2 cellular contexts compared by ENCODE assay signal in the genomic region with DNA sequence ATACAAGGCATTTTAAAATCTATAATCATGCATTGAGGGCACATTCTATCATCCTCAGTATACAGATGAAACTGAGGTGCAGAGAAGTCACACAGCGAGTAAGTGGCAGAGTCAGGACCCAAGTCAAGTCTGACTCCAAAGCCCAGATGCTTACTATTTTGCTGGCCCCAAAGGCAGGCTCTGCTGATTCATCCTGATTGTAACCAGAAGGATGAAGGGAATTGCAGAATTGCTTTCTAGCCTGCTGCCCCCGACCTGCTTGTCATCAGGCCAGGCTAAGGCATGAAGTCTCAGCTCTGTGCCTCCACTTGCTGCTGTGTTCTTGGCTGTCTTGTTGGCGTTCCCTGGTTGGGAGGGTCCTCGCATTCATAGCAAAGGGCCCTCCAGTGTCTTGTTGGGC.
TF ChIP-seq lines count a peak whose summit lies in the region.

No MANE protein-coding gene starts in this region.

TF ChIP-seq in IMR-90, 13 proteins besides CTCF, POLR2A, EP300 and RAD21 (continued from another document):
- no peak for TF ChIP-seq USF2 (IDR thresholded peaks at IDR 0.05; ENCODE audit: low read depth, low read length)
- TF ChIP-seq NFE2L2 (IDR thresholded peaks at IDR 0.05; ENCODE audit: low read depth, low read length): peak; percentile 27; the same call in 1 of the 2 replicates
- no peak for TF ChIP-seq SMC3 (IDR thresholded peaks at IDR 0.05; ENCODE audit: low read depth, low read length)
- 0 out of 2 replicates have a peak, but pooled peaks have one; percentile 25 for TF ChIP-seq MAFK (IDR thresholded peaks at IDR 0.05; ENCODE audit: low read depth, low read length)
- no peak for TF ChIP-seq FOS (IDR thresholded peaks at IDR 0.05; ENCODE audit: low read depth, low read length)

TF ChIP-seq in HEK293T, 16 proteins besides CTCF, POLR2A, EP300 and RAD21 (continued from another document):
- TF ChIP-seq, protein P1, sequence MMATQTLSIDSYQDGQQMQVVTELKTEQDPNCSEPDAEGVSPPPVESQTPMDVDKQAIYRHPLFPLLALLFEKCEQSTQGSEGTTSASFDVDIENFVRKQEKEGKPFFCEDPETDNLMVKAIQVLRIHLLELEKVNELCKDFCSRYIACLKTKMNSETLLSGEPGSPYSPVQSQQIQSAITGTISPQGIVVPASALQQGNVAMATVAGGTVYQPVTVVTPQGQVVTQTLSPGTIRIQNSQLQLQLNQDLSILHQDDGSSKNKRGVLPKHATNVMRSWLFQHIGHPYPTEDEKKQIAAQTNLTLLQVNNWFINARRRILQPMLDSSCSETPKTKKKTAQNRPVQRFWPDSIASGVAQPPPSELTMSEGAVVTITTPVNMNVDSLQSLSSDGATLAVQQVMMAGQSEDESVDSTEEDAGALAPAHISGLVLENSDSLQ (IDR thresholded peaks at IDR 0.05): no peak
- TF ChIP-seq FOXA1 (IDR thresholded peaks at IDR 0.05) (no peak), ARNT (IDR thresholded peaks at IDR 0.05) (no peak), FOXK2 (IDR thresholded peaks at IDR 0.05) (no peak), BHLHE40 (IDR thresholded peaks at IDR 0.05; ENCODE audit: borderline replicate concordance) (no peak), L3MBTL2 (conservative IDR thresholded peaks at IDR 0.05) (no peak), NFRKB (IDR thresholded peaks at IDR 0.05) (no peak)
